1 cellular context compared by ENCODE assay signal in genomic region chr6:42547407-42548329, GRCh38.
TF ChIP-seq lines count a peak whose summit lies in the region.

No MANE protein-coding gene starts in this region.

TF ChIP-seq in GM12878, 131 proteins besides CTCF, POLR2A, EP300 and RAD21 (continued from another document and continues in another):
- TF ChIP-seq PRDM15 (CRISPR knock-in tag; IDR thresholded peaks at IDR 0.05) (no peak), CREB1 (IDR thresholded peaks at IDR 0.05; ENCODE audit: low read depth) (0 out of 2 replicates have a peak, but pooled peaks have one; percentile 25), STAT1 (conservative IDR thresholded peaks at IDR 0.05) (0 out of 2 replicates have a peak, but pooled peaks have one; percentile 79), RELA (IDR thresholded peaks at IDR 0.05; ENCODE audit: borderline replicate concordance, partially characterized antibody) (peak; percentile 32), STAT3 (IDR thresholded peaks at IDR 0.05; ENCODE audit: low read depth, low read length) (no peak), YY1 (IDR thresholded peaks at IDR 0.05; ENCODE audit: low read depth, low read length) (peak; percentile 70), ZBED1 (IDR thresholded peaks at IDR 0.05; ENCODE audit: borderline replicate concordance) (no peak), ZBTB33 (IDR thresholded peaks at IDR 0.05) (no peak), IKZF1 (conservative IDR thresholded peaks at IDR 0.05) (peak; percentile 60), SMAD5 (IDR thresholded peaks at IDR 0.05; ENCODE audit: low read depth) (no peak), RCOR1 (conservative IDR thresholded peaks at IDR 0.05; ENCODE audit: low read depth, low read length) (no peak), ZBTB40 (IDR thresholded peaks at IDR 0.05; ENCODE audit: borderline replicate concordance) (no peak), CHD1 (IDR thresholded peaks at IDR 0.05; ENCODE audit: low read depth, low read length) (no peak), ZNF592 (IDR thresholded peaks at IDR 0.05) (0 out of 2 replicates have a peak, but pooled peaks have one; percentile 68), USF1 (IDR thresholded peaks at IDR 0.05; ENCODE audit: borderline replicate concordance, extremely low read length, insufficient read depth, low read depth, low read length) (peak; percentile 54), SIX5 (IDR thresholded peaks at IDR 0.05; ENCODE audit: low read depth, low read length, severe bottlenecking) (no peak), IKZF2 (IDR thresholded peaks at IDR 0.05) (peak; percentile 35 to 46; a peak in 2 of 4 replicates), ZNF217 (IDR thresholded peaks at IDR 0.05) (no peak), ZNF24 (IDR thresholded peaks at IDR 0.05) (0 out of 2 replicates have a peak, but pooled peaks have one; percentile 24), CEBPZ (IDR thresholded peaks at IDR 0.05; ENCODE audit: low read depth, low read length) (no peak), MLLT1 (IDR thresholded peaks at IDR 0.05) (peak; percentile 36; the same call in 1 of the 2 replicates), SMARCA5 (IDR thresholded peaks at IDR 0.05) (peak; percentile 93), SMAD1 (IDR thresholded peaks at IDR 0.05; ENCODE audit: low read depth, partially characterized antibody) (no peak), EED (IDR thresholded peaks at IDR 0.05; ENCODE audit: low read depth) (peak; percentile 64), TCF12 (IDR thresholded peaks at IDR 0.05; ENCODE audit: low read depth, low read length) (0 out of 2 replicates have a peak, but pooled peaks have one; percentile 15), JUNB (IDR thresholded peaks at IDR 0.05) (no peak), RB1 (IDR thresholded peaks at IDR 0.05; ENCODE audit: borderline replicate concordance) (peak; percentile 75; the same call in 1 of the 2 replicates)
- TF ChIP-seq, protein P1, sequence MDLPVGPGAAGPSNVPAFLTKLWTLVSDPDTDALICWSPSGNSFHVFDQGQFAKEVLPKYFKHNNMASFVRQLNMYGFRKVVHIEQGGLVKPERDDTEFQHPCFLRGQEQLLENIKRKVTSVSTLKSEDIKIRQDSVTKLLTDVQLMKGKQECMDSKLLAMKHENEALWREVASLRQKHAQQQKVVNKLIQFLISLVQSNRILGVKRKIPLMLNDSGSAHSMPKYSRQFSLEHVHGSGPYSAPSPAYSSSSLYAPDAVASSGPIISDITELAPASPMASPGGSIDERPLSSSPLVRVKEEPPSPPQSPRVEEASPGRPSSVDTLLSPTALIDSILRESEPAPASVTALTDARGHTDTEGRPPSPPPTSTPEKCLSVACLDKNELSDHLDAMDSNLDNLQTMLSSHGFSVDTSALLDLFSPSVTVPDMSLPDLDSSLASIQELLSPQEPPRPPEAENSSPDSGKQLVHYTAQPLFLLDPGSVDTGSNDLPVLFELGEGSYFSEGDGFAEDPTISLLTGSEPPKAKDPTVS (IDR thresholded peaks at IDR 0.05; ENCODE audit: low read depth, low read length), result 0 out of 2 replicates have a peak, but pooled peaks have one; percentile 61
- TF ChIP-seq, protein P2, sequence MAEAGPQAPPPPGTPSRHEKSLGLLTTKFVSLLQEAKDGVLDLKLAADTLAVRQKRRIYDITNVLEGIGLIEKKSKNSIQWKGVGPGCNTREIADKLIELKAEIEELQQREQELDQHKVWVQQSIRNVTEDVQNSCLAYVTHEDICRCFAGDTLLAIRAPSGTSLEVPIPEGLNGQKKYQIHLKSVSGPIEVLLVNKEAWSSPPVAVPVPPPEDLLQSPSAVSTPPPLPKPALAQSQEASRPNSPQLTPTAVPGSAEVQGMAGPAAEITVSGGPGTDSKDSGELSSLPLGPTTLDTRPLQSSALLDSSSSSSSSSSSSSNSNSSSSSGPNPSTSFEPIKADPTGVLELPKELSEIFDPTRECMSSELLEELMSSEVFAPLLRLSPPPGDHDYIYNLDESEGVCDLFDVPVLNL (IDR thresholded peaks at IDR 0.05; ENCODE audit: low read depth, low read length), result no peak
